Comparison of ENCODE assay signal across 2 cellular contexts in genomic region chr1:64245495-64245894, GRCh38.
TF ChIP-seq lines count a peak whose summit lies in the region.

No MANE protein-coding gene starts in this region.

TF ChIP-seq in IMR-90, 13 proteins besides CTCF, POLR2A, EP300 and RAD21:
- TF ChIP-seq FOS (IDR thresholded peaks at IDR 0.05; ENCODE audit: low read depth, low read length) (no peak), RFX5 (IDR thresholded peaks at IDR 0.05; ENCODE audit: low read depth, low read length) (no peak), MXI1 (IDR thresholded peaks at IDR 0.05; ENCODE audit: borderline replicate concordance, low read depth, low read length) (no peak)

TF ChIP-seq in GM12878, 131 proteins besides CTCF, POLR2A, EP300 and RAD21:
- TF ChIP-seq BCLAF1 (IDR thresholded peaks at IDR 0.05) (no peak), RUNX3 (IDR thresholded peaks at IDR 0.05; ENCODE audit: low read length) (no peak), FOXM1 (IDR thresholded peaks at IDR 0.05; ENCODE audit: low read depth, low read length) (no peak), ETV6 (conservative IDR thresholded peaks at IDR 0.05 in 1 of 2, IDR thresholded peaks at IDR 0.05 in 1 of 2; ENCODE audit: borderline replicate concordance in 1 of 2, low read depth in 1 of 2) (0 out of 4 replicates have a peak, but pooled peaks of 1 of the 2 experiments have one; percentile 24), MEF2B (IDR thresholded peaks at IDR 0.05; ENCODE audit: partially characterized antibody, poor library complexity, severe bottlenecking) (no peak)
